1 cellular context compared by ENCODE assay signal in the genomic region with DNA sequence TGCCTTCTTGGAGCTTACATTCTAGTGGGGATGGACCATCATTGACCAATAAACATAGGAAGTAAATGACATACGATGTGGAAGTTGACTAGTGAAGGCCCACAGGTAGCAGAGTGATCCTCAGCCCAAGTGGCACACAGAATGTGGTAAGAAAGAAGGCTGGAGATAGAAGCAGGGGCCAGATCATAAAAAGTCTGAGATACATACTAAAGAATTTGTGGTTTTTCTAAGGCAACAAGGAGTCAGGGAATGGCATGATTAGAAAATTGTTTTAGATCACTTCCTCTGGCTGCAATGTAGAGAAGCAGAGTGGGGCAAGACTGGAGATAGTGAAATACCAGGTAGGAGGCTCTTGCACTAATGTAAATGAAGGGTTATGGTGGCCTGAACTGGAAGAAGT.
TF ChIP-seq lines count a peak whose summit lies in the region.

No MANE protein-coding gene starts in this region.

TF ChIP-seq in IMR-90, 13 proteins besides CTCF, POLR2A, EP300 and RAD21 (continued from another document):
- no peak for TF ChIP-seq ELK1 (IDR thresholded peaks at IDR 0.05; ENCODE audit: borderline replicate concordance, low read depth, low read length)
- no peak for TF ChIP-seq FOS (IDR thresholded peaks at IDR 0.05; ENCODE audit: low read depth, low read length)
- no peak for TF ChIP-seq USF2 (IDR thresholded peaks at IDR 0.05; ENCODE audit: low read depth, low read length)
- TF ChIP-seq RCOR1 (IDR thresholded peaks at IDR 0.05; ENCODE audit: insufficient replicate concordance, low read length) = no peak
